1 cellular context compared by ENCODE assay signal in the genomic region with DNA sequence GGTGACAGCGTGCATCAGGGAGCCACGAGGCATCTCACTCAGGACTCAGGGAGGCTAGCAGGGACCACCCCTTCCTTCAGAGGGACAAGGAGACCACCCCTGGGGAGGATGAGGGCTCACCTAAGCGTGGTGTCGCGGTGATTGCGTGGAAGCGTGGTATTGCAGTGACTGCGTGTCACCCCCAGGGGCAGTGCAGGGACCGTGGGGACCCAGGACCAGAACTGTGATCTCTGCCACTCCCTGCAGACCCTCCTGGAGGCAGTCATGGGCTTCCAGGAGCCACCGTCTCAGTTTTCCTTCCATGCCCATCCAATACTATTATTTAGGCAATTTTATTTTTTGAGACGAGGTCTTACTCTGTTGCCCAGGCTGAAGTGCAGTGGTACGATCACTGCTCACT.
A peak's percentile ranks its signal among the peaks of the same experiment; 100 is the strongest.
TF ChIP-seq lines count a peak whose summit lies in the region.

No MANE protein-coding gene starts in this region.

TF ChIP-seq in H1, 55 proteins besides CTCF, POLR2A, EP300 and RAD21:
- TF ChIP-seq, protein P1, sequence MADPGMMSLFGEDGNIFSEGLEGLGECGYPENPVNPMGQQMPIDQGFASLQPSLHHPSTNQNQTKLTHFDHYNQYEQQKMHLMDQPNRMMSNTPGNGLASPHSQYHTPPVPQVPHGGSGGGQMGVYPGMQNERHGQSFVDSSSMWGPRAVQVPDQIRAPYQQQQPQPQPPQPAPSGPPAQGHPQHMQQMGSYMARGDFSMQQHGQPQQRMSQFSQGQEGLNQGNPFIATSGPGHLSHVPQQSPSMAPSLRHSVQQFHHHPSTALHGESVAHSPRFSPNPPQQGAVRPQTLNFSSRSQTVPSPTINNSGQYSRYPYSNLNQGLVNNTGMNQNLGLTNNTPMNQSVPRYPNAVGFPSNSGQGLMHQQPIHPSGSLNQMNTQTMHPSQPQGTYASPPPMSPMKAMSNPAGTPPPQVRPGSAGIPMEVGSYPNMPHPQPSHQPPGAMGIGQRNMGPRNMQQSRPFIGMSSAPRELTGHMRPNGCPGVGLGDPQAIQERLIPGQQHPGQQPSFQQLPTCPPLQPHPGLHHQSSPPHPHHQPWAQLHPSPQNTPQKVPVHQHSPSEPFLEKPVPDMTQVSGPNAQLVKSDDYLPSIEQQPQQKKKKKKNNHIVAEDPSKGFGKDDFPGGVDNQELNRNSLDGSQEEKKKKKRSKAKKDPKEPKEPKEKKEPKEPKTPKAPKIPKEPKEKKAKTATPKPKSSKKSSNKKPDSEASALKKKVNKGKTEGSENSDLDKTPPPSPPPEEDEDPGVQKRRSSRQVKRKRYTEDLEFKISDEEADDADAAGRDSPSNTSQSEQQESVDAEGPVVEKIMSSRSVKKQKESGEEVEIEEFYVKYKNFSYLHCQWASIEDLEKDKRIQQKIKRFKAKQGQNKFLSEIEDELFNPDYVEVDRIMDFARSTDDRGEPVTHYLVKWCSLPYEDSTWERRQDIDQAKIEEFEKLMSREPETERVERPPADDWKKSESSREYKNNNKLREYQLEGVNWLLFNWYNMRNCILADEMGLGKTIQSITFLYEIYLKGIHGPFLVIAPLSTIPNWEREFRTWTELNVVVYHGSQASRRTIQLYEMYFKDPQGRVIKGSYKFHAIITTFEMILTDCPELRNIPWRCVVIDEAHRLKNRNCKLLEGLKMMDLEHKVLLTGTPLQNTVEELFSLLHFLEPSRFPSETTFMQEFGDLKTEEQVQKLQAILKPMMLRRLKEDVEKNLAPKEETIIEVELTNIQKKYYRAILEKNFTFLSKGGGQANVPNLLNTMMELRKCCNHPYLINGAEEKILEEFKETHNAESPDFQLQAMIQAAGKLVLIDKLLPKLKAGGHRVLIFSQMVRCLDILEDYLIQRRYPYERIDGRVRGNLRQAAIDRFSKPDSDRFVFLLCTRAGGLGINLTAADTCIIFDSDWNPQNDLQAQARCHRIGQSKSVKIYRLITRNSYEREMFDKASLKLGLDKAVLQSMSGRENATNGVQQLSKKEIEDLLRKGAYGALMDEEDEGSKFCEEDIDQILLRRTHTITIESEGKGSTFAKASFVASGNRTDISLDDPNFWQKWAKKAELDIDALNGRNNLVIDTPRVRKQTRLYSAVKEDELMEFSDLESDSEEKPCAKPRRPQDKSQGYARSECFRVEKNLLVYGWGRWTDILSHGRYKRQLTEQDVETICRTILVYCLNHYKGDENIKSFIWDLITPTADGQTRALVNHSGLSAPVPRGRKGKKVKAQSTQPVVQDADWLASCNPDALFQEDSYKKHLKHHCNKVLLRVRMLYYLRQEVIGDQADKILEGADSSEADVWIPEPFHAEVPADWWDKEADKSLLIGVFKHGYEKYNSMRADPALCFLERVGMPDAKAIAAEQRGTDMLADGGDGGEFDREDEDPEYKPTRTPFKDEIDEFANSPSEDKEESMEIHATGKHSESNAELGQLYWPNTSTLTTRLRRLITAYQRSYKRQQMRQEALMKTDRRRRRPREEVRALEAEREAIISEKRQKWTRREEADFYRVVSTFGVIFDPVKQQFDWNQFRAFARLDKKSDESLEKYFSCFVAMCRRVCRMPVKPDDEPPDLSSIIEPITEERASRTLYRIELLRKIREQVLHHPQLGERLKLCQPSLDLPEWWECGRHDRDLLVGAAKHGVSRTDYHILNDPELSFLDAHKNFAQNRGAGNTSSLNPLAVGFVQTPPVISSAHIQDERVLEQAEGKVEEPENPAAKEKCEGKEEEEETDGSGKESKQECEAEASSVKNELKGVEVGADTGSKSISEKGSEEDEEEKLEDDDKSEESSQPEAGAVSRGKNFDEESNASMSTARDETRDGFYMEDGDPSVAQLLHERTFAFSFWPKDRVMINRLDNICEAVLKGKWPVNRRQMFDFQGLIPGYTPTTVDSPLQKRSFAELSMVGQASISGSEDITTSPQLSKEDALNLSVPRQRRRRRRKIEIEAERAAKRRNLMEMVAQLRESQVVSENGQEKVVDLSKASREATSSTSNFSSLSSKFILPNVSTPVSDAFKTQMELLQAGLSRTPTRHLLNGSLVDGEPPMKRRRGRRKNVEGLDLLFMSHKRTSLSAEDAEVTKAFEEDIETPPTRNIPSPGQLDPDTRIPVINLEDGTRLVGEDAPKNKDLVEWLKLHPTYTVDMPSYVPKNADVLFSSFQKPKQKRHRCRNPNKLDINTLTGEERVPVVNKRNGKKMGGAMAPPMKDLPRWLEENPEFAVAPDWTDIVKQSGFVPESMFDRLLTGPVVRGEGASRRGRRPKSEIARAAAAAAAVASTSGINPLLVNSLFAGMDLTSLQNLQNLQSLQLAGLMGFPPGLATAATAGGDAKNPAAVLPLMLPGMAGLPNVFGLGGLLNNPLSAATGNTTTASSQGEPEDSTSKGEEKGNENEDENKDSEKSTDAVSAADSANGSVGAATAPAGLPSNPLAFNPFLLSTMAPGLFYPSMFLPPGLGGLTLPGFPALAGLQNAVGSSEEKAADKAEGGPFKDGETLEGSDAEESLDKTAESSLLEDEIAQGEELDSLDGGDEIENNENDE (IDR thresholded peaks at IDR 0.05; ENCODE audit: insufficient replicate concordance, low read length): no peak
- TF ChIP-seq POLR2AphosphoS5 (IDR thresholded peaks at IDR 0.05; ENCODE audit: low read depth, low read length): no peak
- TF ChIP-seq SIN3A (conservative IDR thresholded peaks at IDR 0.05 in 1 of 2, IDR thresholded peaks at IDR 0.05 in 1 of 2; ENCODE audit: low read depth in 1 of 2, low read length in 2 of 2): no peak
- peak; percentile 70; the same call in 1 of the 2 replicates for TF ChIP-seq EGR1 (IDR thresholded peaks at IDR 0.05; ENCODE audit: borderline replicate concordance, low read depth, low read length)
